Comparison of ENCODE assay signal across 1 cellular context in genomic region chr1:162206300-162206699, GRCh38.
TF ChIP-seq lines count a peak whose summit lies in the region.

No MANE protein-coding gene starts in this region.

TF ChIP-seq in HEK293, 187 proteins besides CTCF, POLR2A, EP300 and RAD21 (continued from another document):
- TF ChIP-seq ZNF776 (tag by site-specific recombination; IDR thresholded peaks at IDR 0.05; ENCODE audit: borderline replicate concordance), result no peak
- TF ChIP-seq ZBTB20 (tag by site-specific recombination; IDR thresholded peaks at IDR 0.05), result no peak
- TF ChIP-seq ZNF670 (tag by site-specific recombination; IDR thresholded peaks at IDR 0.05; ENCODE audit: low read depth), result no peak
- no peak for TF ChIP-seq IKZF3 (tag by site-specific recombination; IDR thresholded peaks at IDR 0.05)
- no peak for TF ChIP-seq ZNF510 (tag by site-specific recombination; IDR thresholded peaks at IDR 0.05; ENCODE audit: insufficient replicate concordance)
- no peak for TF ChIP-seq ZXDB (tag by site-specific recombination; IDR thresholded peaks at IDR 0.05)
- TF ChIP-seq MYNN (tag by site-specific recombination; IDR thresholded peaks at IDR 0.05; ENCODE audit: borderline replicate concordance), result no peak
- TF ChIP-seq ZNF138 (tag by site-specific recombination; IDR thresholded peaks at IDR 0.05; ENCODE audit: borderline replicate concordance), result no peak
- TF ChIP-seq ZNF549 (tag by site-specific recombination; IDR thresholded peaks at IDR 0.05), result no peak
- TF ChIP-seq ZNF366 (tag by site-specific recombination; conservative IDR thresholded peaks at IDR 0.05), result no peak
